10 cellular contexts compared by ENCODE assay signal in the genomic region with DNA sequence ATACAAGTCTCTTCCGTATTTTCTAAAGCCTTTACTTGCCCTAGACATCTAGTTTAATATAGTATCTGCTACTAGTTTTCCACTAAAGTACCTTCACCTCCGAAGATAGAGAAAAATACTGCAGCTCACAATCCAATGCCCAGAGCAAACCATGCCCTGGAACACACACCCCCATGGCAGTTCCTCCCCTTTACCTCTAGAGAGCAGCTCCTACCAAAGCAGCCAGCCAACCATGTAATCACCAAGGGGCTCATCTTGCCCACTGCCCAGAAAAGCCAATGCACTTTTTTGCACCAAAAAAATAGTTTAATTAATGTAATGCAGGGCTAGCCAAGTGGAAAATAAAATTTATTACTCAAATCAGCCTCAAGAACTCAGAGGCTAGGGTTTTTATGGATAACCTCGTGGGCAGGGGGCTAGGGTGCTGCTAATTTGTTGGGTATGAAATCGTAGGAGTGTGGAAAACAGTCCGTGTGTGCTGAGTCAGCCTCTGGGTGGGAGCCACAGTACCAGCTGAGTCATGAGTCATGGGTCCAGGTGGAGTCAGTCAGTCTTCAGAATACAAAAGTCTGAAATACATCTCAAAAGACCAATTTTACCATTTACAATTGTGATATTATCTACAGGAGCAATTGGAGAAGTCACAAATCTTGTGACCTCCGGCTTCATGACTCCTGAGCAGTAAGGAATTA.
DNase-seq lines count a peak whose midpoint lies in the region; ATAC-seq and TF ChIP-seq lines count a peak whose summit lies in the region.
"Had no signal": no experiment of that assay in that cellular context is flagged by ENCODE, and none has a peak within 500 bp of the region (broad histone marks: within the 10 kb centered on the region; RNA-seq: fewer than 3 reads in every experiment).

No MANE protein-coding gene starts in this region.

- H4K5ac ChIP-seq in IMR-90 (ENCODE audit: low read depth, low read length), result no peak overlapping the region

- H2BK5ac ChIP-seq in IMR-90 (ENCODE audit: low read depth, low read length, poor library complexity, severe bottlenecking), result no peak overlapping the region

- H4K8ac ChIP-seq in IMR-90 (ENCODE audit: low read depth in 2 of 2, low read length in 2 of 2), result no peak overlapping the region

- no peak for DNase-seq in BE2C
- DNase-seq in IMR-90, result peak; percentile 14
- DNase-seq in WERI-Rb-1, result peak; percentile 24
- DNase-seq in iPS-NIHi7 (ENCODE audit: extremely low spot score), result peak; percentile 74
- no peak for DNase-seq in 8988T
- DNase-seq in stimulated activated naive CD8-positive, alpha-beta T cell treated with anti-CD3 and anti-CD28 coated beads, Interleukin-15, Interleukin-2, amounts not matched to agents 100 U/mL and 50 U/mL, for 24 hours, result no peak
- DNase-seq: effector CD8-positive, alpha-beta T cell; NCI-H187 had no signal

- H2AK5ac ChIP-seq in IMR-90 (ENCODE audit: low read depth, low read length), result no peak overlapping the region

- no peak overlapping the region for H3K56ac ChIP-seq in IMR-90 (ENCODE audit: extremely low read depth, insufficient read depth, low read length)

- TF ChIP-seq RAD21 in IMR-90 (IDR thresholded peaks at IDR 0.05; ENCODE audit: low read length), result no peak

- H3K4me2 ChIP-seq in IMR-90 (ENCODE audit: low read depth, low read length), result no peak overlapping the region

- no peak overlapping the region for H2BK20ac ChIP-seq in IMR-90 (ENCODE audit: low read depth, low read length)

- H3K36me3 ChIP-seq in BE2C, result no peaks in the 10 kb centered on the region
- H3K36me3 ChIP-seq in IMR-90 (ENCODE audit: control insufficient read depth, insufficient read depth, low read length), result no peaks in the 10 kb centered on the region
- H3K36me3 ChIP-seq in WERI-Rb-1, result no peaks in the 10 kb centered on the region

- POLR2A ChIA-PET in IMR-90 (lab: Charles Lee; ENCODE audit: unreplicated experiment), result no interaction called here

- H3K14ac ChIP-seq in IMR-90 (replicated peaks; ENCODE audit: low read depth, low read length), result no peak overlapping the region

- H3K9me3 ChIP-seq in BE2C, result no peaks in the 10 kb centered on the region
- no peaks in the 10 kb centered on the region for H3K9me3 ChIP-seq in IMR-90 (ENCODE audit: control insufficient read depth, insufficient read depth, low read length)
- no peaks in the 10 kb centered on the region for H3K9me3 ChIP-seq in WERI-Rb-1 (ENCODE audit: severe bottlenecking)

- H4K91ac ChIP-seq in IMR-90 (ENCODE audit: insufficient read depth, low read depth, low read length), result no peak overlapping the region

- no TSS peak for BruUV-seq in IMR-90 (replicated peaks; lab: Mats Ljungman, UMichigan)

- TF ChIP-seq CTCF in BE2C (IDR thresholded peaks at IDR 0.05; ENCODE audit: low read depth, low read length) (peak; percentile 32; the same call in 1 of the 2 replicates), IMR-90 (conservative IDR thresholded peaks at IDR 0.05; ENCODE audit: low read depth, low read length) (no peak), WERI-Rb-1 (IDR thresholded peaks at IDR 0.05; ENCODE audit: low read depth, low read length) (peak; percentile 58)

- H2BK15ac ChIP-seq in IMR-90 (ENCODE audit: low read depth, low read length), result no peak overlapping the region

- H2AK9ac ChIP-seq in IMR-90 (replicated peaks; ENCODE audit: low read depth, low read length, poor library complexity), result no peak overlapping the region

- no peak overlapping the region for H3K4me3 ChIP-seq in BE2C (ENCODE audit: low read depth, low read length)
- no peak overlapping the region for H3K4me3 ChIP-seq in IMR-90 (ENCODE audit: insufficient read depth, low read depth, low read length)
- no peak overlapping the region for H3K4me3 ChIP-seq in WERI-Rb-1 (ENCODE audit: low read depth, low read length)

- no peaks in the 10 kb centered on the region for H3K79me1 ChIP-seq in IMR-90 (ENCODE audit: low read depth in 1 of 2, low read length in 2 of 2)

- H3K23ac ChIP-seq in IMR-90 (ENCODE audit: low read depth, low read length), result no peak overlapping the region

- no peak for TF ChIP-seq POLR2A in IMR-90 (IDR thresholded peaks at IDR 0.05; ENCODE audit: low read depth, low read length)

- in situ Hi-C loops in IMR-90 (cut with MboI; ENCODE audit: low sequenced_read_pairs), result loop anchor here (25.0 kb wide), 1 partner anchor 102 kb away; no protein-coding TSS in a partner anchor

- no peak overlapping the region for H3K27ac ChIP-seq in IMR-90 (ENCODE audit: insufficient read depth, low read length)
- H3K27ac ChIP-seq in WERI-Rb-1, result no peak overlapping the region

- no CpG with 5 or more reads among the region's 6 CpGs for WGBS in IMR-90 (ENCODE audit: extremely low coverage in 2 of 2, insufficient read length in 1 of 2), 2 experiments

- ATAC-seq in IMR-90 (ENCODE audit: low read depth), result no peak
- ATAC-seq in GM19455 (IDR thresholded peaks at IDR 0.05; ENCODE audit: unreplicated experiment), result no peak
- no peak for ATAC-seq in stimulated activated naive CD8-positive, alpha-beta T cell treated with anti-CD3 and anti-CD28 coated beads, Interleukin-15, Interleukin-2, amounts not matched to agents 100 U/mL and 50 U/mL, for 24 hours
- no peak for ATAC-seq in HG03342 (IDR thresholded peaks at IDR 0.05; ENCODE audit: unreplicated experiment)

- CTCF ChIA-PET in IMR-90 (lab: Yijun Ruan, JAX), result no interaction called here

- H3K18ac ChIP-seq in IMR-90 (ENCODE audit: low read depth, low read length), result no peak overlapping the region

- no peaks in the 10 kb centered on the region for H4K20me1 ChIP-seq in IMR-90 (ENCODE audit: insufficient read depth, low read length)

- H3K4ac ChIP-seq in IMR-90 (ENCODE audit: low read depth, low read length), result no peak overlapping the region

- H3K9me1 ChIP-seq in IMR-90 (ENCODE audit: insufficient read depth, low read length), result no peaks in the 10 kb centered on the region

- no peaks in the 10 kb centered on the region for H3K27me3 ChIP-seq in BE2C
- H3K27me3 ChIP-seq in IMR-90 (ENCODE audit: control insufficient read depth, insufficient read depth, low read length), result no peaks in the 10 kb centered on the region
- peaks cover 5% of the 10 kb centered on the region for H3K27me3 ChIP-seq in WERI-Rb-1 (ENCODE audit: insufficient read depth, low read depth, severe bottlenecking)

- dilution Hi-C loops in IMR-90 (cut with HindIII; ENCODE audit: low sequenced_read_pairs, unreplicated experiment), result no loop called here

- no peak overlapping the region for H3K9ac ChIP-seq in IMR-90 (ENCODE audit: low read depth, low read length)

- no peak overlapping the region for H2BK120ac ChIP-seq in IMR-90 (ENCODE audit: low read depth, low read length)

- intact Hi-C loops in IMR-90 (cut with micrococcal nuclease), result no loop called here

- H3K4me1 ChIP-seq in BE2C (no peaks in the 10 kb centered on the region), IMR-90 (ENCODE audit: control insufficient read depth, insufficient read depth, low read length) (no peaks in the 10 kb centered on the region)

- H2AFZ ChIP-seq in IMR-90 (replicated peaks; ENCODE audit: low read length, poor library complexity), result no peak overlapping the region

TF ChIP-seq in IMR-90, 13 proteins besides CTCF, POLR2A, EP300 and RAD21:
- TF ChIP-seq BHLHE40 (IDR thresholded peaks at IDR 0.05; ENCODE audit: low read depth, low read length) (no peak), MAFK (IDR thresholded peaks at IDR 0.05; ENCODE audit: low read depth, low read length) (peak; percentile 36; the same call in 1 of the 2 replicates)

Comparison
In these comparisons a context has a peak if more than half of its experiments do, and no peak if none do; other contexts are left out.
1. DNase-seq: peak in IMR-90 (single experiment), WERI-Rb-1 (single experiment) and iPS-NIHi7 (single experiment); none in BE2C (single experiment), 8988T (single experiment) and stimulated activated naive CD8-positive, alpha-beta T cell treated with anti-CD3 and anti-CD28 coated beads, Interleukin-15, Interleukin-2, amounts not matched to agents 100 U/mL and 50 U/mL, for 24 hours (single experiment).